In the genomic region with DNA sequence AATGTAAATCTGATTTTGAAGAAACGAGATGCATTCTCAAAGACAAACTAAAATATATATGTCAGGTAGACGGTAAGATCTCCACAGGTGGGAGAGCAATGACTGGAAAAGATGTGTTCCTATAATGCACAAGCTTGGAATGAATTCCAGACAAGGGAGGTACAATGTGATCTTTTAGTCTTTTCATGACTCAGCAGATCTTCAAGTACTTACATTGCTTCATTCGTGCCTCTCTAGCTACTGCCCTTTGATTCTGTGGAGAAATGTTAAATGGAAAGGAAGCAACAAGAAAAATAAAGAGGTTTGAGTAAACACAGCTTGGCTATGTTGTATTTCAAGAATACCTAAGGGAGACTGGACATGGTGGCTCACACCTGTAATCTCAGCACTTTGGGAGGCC, we compare ENCODE assay signal across 2 cellular contexts.
A peak's percentile ranks its signal among the peaks of the same experiment; 100 is the strongest.
TF ChIP-seq lines count a peak whose summit lies in the region.

No MANE protein-coding gene starts in this region.

TF ChIP-seq in HepG2, 621 proteins besides CTCF, POLR2A, EP300 and RAD21:
- TF ChIP-seq MAFG (CRISPR knock-in tag; IDR thresholded peaks at IDR 0.05): no peak
- TF ChIP-seq NFE2L2 (IDR thresholded peaks at IDR 0.05; ENCODE audit: low read length): peak; percentile 58
- TF ChIP-seq MAFK (conservative IDR thresholded peaks at IDR 0.05 in 1 of 2, IDR thresholded peaks at IDR 0.05 in 1 of 2; ENCODE audit: low read length in 2 of 2): peak; percentile 84 to 94
- TF ChIP-seq MAFF (IDR thresholded peaks at IDR 0.05; ENCODE audit: low read depth, low read length): peak; percentile 87
- TF ChIP-seq NR1H2 (CRISPR knock-in tag; IDR thresholded peaks at IDR 0.05; ENCODE audit: borderline replicate concordance, low read depth): no peak
- TF ChIP-seq ZBTB38 (CRISPR knock-in tag; IDR thresholded peaks at IDR 0.05): no peak
- TF ChIP-seq ZNF547 (CRISPR knock-in tag; IDR thresholded peaks at IDR 0.05): no peak

TF ChIP-seq in H1, 55 proteins besides CTCF, POLR2A, EP300 and RAD21:
- no peak for TF ChIP-seq CHD1 (IDR thresholded peaks at IDR 0.05; ENCODE audit: low read depth, low read length)
- peak; percentile 65 for TF ChIP-seq BACH1 (IDR thresholded peaks at IDR 0.05; ENCODE audit: low read length)
- no peak for TF ChIP-seq SIRT6 (IDR thresholded peaks at IDR 0.05; ENCODE audit: low read length)
- TF ChIP-seq, protein P1, sequence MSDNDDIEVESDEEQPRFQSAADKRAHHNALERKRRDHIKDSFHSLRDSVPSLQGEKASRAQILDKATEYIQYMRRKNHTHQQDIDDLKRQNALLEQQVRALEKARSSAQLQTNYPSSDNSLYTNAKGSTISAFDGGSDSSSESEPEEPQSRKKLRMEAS (IDR thresholded peaks at IDR 0.05): no peak
- TF ChIP-seq MAFK (IDR thresholded peaks at IDR 0.05; ENCODE audit: low read depth, low read length): peak; percentile 80
- TF ChIP-seq, protein P2, sequence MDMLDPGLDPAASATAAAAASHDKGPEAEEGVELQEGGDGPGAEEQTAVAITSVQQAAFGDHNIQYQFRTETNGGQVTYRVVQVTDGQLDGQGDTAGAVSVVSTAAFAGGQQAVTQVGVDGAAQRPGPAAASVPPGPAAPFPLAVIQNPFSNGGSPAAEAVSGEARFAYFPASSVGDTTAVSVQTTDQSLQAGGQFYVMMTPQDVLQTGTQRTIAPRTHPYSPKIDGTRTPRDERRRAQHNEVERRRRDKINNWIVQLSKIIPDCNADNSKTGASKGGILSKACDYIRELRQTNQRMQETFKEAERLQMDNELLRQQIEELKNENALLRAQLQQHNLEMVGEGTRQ (IDR thresholded peaks at IDR 0.05; ENCODE audit: low read length): no peak
